ENCODE assay signal across 11 cellular contexts in genomic region chr16:919658-920631, GRCh38. TPM values are rescaled to one million over a fixed set of nuclear protein-coding genes. Genes with fewer than 3 reads are reported as not detected.
DNase-seq lines count a peak whose midpoint lies in the region; ATAC-seq lines count a peak whose summit lies in the region.
"Had no signal": no experiment of that assay in that cellular context is flagged by ENCODE, and none has a peak within 500 bp of the region (broad histone marks: within the 10 kb centered on the region; RNA-seq: fewer than 3 reads in every experiment).

No MANE protein-coding gene starts in this region.

- no peaks in the 10 kb centered on the region for H3K36me3 ChIP-seq in ACC112 (ENCODE audit: insufficient read depth, low read length)

- H3K27ac ChIP-seq in ACC112 (ENCODE audit: low read depth, low read length): peak overlapping the region; percentile 59
- peak overlapping the region; percentile 74 for H3K27ac ChIP-seq in angular gyrus (ENCODE audit: low read depth, low read length)
- H3K27ac ChIP-seq: PC-9 had no signal

- H3K79me2 ChIP-seq in ACC112 (ENCODE audit: control insufficient read depth, insufficient read depth, low read length, unreplicated experiment): no peaks in the 10 kb centered on the region

- no peaks in the 10 kb centered on the region for H3K27me3 ChIP-seq in ACC112 (ENCODE audit: insufficient read depth, low read length)

- peak; percentile 58 for DNase-seq in left cardiac atrium
- peak; percentile 87 for DNase-seq in posterior vena cava (ENCODE audit: low spot score)
- DNase-seq in NCI-H82 treated with DMSO at 0.1 percent for 48 hours (lab: John Stamatoyannopoulos, UW; ENCODE audit: unreplicated experiment): no peak
- no peak for DNase-seq in NCI-H1048 (lab: John Stamatoyannopoulos, UW)
- DNase-seq in activated CD8-positive, alpha-beta memory T cell treated with anti-CD3 and anti-CD28 coated beads for 24 hours: no peak
- no peak for DNase-seq in central memory CD4-positive, alpha-beta T cell
- DNase-seq: activated effector memory CD4-positive, alpha-beta T cell treated with Interleukin-2 at 50 U/mL for 16 hours; NCI-H1694 treated with DMSO at 0.1 percent for 48 hours; PC-9 had no signal

- H2AFZ ChIP-seq in ACC112 (ENCODE audit: low read length, unreplicated experiment): peak overlapping the region; percentile 54
- H2AFZ ChIP-seq: PC-9 had no signal

- peaks cover 15% of the 10 kb centered on the region for H3K4me1 ChIP-seq in ACC112 (ENCODE audit: control insufficient read depth, insufficient read depth, low read length, unreplicated experiment)

- peak; percentile 54 to 60 for ATAC-seq in left cardiac atrium

- peak overlapping the region; percentile 44; the same call in 1 of the 2 replicates for H3K4me3 ChIP-seq in ACC112 (ENCODE audit: low read depth, low read length)
- H3K4me3 ChIP-seq: PC-9 had no signal

- intact Hi-C loops in left cardiac atrium (cut with DNase I) (no loop called here), posterior vena cava (cut with DNase I) (no loop called here)

RNA-seq across cellular contexts. Expression of gene LMF1, which starts 50.8 kb away (rescaled TPM):
- 10 to 100 TPM; 11.9 to 12.0 TPM for total RNA-seq in left cardiac atrium
- total RNA-seq in posterior vena cava: 10 to 100 TPM; 16.4 to 21.8 TPM

Comparison
In these comparisons a context has a peak if more than half of its experiments do, and no peak if none do; other contexts are left out.
1. DNase-seq: peak in left cardiac atrium (single experiment) and posterior vena cava (single experiment); none in NCI-H82 treated with DMSO at 0.1 percent for 48 hours (single experiment), NCI-H1048 (single experiment), activated CD8-positive, alpha-beta memory T cell treated with anti-CD3 and anti-CD28 coated beads for 24 hours (single experiment) and central memory CD4-positive, alpha-beta T cell (single experiment).